Comparison of ENCODE assay signal across 8 cellular contexts in the genomic region with DNA sequence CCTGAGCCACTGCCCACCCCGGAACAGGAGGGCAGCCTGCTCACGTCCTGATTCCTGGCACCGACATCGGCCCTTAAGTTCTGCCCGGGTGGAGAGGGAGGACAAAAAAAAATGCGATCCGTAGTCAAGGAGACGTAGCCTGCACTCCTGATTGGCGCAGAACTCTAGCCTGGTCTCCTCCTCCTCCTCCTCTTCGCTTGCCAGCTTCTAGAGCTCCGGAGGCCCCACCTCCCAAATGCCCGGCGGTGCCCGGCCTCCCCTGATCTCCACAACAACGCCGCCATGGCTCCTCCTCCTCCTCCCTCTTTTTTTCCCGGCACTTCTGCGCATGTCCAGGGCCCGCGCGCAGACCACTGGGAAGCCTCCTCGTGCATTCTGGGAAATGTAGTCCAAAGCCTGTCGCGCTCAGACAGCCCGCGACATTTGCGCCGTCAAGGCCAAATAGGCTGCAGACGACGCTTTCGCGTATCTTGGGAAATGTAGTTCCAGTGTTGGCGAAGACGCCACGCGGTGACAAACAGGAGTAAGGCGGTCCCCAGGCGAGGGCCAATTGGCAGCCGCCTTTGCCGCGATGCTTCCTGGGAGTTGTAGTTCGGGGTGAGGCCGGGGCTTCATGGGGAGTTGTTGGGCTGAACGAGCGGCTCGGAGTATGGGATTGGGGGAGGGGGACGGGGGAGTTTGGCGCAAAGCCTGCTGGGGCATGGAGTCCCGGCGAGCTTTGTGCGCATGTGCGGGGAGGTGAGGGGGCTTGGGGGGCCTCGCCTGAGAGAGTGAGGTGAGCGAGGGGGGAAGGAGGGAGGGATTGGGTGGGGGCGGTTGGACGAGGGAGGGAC. TPM values are rescaled to one million over a fixed set of nuclear protein-coding genes. Genes with fewer than 3 reads are reported as not detected.
DNase-seq lines count a peak whose midpoint lies in the region; ATAC-seq and TF ChIP-seq lines count a peak whose summit lies in the region.

A gene (plus strand): TSS at position 705 of the 833 bp plus-strand sequence. CDS start 5,625 bp downstream, outside the sequence.

- peak; percentile 98 for DNase-seq in GM13977 (ENCODE audit: low spot score)
- DNase-seq in NCI-H1694 (lab: John Stamatoyannopoulos, UW) = peak; percentile 100
- DNase-seq in T-helper 17 cell = peak; percentile 94 to 98 (median 98)
- peak; percentile 97 to 100 (median 99) for DNase-seq in amygdala (lab: John Stamatoyannopoulos, UW)
- DNase-seq in left cardiac atrium = peak; percentile 99
- peak; percentile 99 for DNase-seq in posterior vena cava (ENCODE audit: low spot score)
- peak; percentile 100 for DNase-seq in ureter (ENCODE audit: low spot score)

- in situ Hi-C loops in GM13977 (cut with MboI; ENCODE audit: low pct_unique_long_range_greater_than_20kb, low sequenced_read_pairs, unreplicated experiment) = no loop called here

- H3K27ac Mint-ChIP-seq in T-helper 17 cell = peak within 1 kb of the TSS; percentile 96

- ATAC-seq in HG02884 (IDR thresholded peaks at IDR 0.05; ENCODE audit: unreplicated experiment) = peak; percentile 88
- ATAC-seq in T-helper 17 cell = peak; percentile 89
- ATAC-seq in left cardiac atrium = peak; percentile 96

- H3K36me3 Mint-ChIP-seq in T-helper 17 cell (ENCODE audit: low read depth) = no peaks in the 10 kb centered on the region

- no peak for TF ChIP-seq CTCF in GM13977 (IDR thresholded peaks at IDR 0.05; ENCODE audit: extremely low read depth, insufficient read depth, missing control alignments)

- intact Hi-C loops in left cardiac atrium (cut with DNase I) = no loop called here
- intact Hi-C loops in posterior vena cava (cut with DNase I) = no loop called here

- H3K9me3 ChIP-seq in T-helper 17 cell (ENCODE audit: control insufficient read depth, low read length, poor library complexity, severe bottlenecking) = no peaks in the 10 kb centered on the region

- H3K4me3 Mint-ChIP-seq in T-helper 17 cell = peak within 1 kb of the TSS; percentile 99

- no peaks in the 10 kb centered on the region for H3K27me3 Mint-ChIP-seq in T-helper 17 cell

- peaks cover 25% of the 10 kb centered on the region for H3K4me1 Mint-ChIP-seq in T-helper 17 cell

RNA-seq across cellular contexts. Expression of the gene that starts here (rescaled TPM):
- total RNA-seq in T-helper 17 cell (10 to 100 TPM; 12.3 to 16.7 TPM), left cardiac atrium (10 to 100 TPM; 18.3 to 20.8 TPM), posterior vena cava (10 to 100 TPM; 17.8 to 23.8 TPM), ureter (25.8 TPM)

Comparison
In these comparisons a context has a peak if more than half of its experiments do, and no peak if none do; other contexts are left out.
1. Peak in every context shown above with its lines: DNase-seq and ATAC-seq.